8 cellular contexts compared by ENCODE assay signal in the genomic region with DNA sequence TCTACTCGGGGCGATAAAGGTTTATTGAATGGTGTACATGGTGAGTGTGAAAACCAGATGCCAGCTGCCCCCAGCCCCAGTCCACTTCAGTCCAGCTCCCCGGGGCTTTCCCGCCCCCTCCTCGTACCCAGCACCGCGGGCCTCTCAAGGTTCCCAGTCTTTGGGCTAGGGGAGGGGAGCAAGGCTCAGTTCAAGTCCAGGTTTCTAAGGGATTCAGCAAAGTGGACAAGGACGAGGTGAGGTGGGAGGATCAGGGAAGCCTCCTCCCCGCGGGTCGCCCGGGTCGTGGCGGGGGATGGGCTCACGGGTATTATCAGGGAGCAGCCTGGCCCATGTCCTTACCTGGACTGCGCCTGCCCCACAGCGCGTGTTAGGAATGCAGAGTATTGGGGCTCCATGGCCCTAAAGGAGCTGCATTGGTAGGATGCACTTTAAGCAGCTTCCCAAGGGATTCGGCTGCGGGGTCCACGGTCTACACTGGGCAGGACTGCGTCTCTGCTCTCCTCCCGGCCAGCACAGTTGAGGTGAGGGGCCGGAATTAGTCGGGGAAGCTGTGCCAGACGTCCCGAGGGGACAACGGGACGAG. TPM values are rescaled to one million over a fixed set of nuclear protein-coding genes. Genes with fewer than 3 reads are reported as not detected.
DNase-seq lines count a peak whose midpoint lies in the region; ATAC-seq and TF ChIP-seq lines count a peak whose summit lies in the region.

No MANE protein-coding gene starts in this region.

- H3K9ac ChIP-seq in IMR-90 (ENCODE audit: low read depth, low read length) (peak overlapping the region; percentile 89), muscle layer of colon (ENCODE audit: low read length) (no peak overlapping the region)

- H3K4me1 ChIP-seq in IMR-90 (ENCODE audit: control insufficient read depth, insufficient read depth, low read length) (peaks cover 17% of the 10 kb centered on the region), muscle layer of colon (ENCODE audit: insufficient read depth, low read length) (peaks cover 12% of the 10 kb centered on the region)

- H4K91ac ChIP-seq in IMR-90 (ENCODE audit: insufficient read depth, low read depth, low read length), result peak overlapping the region; percentile 85; the same call in 1 of the 2 replicates

- no peak overlapping the region; the same call in 1 of the 2 replicates for H3K56ac ChIP-seq in IMR-90 (ENCODE audit: extremely low read depth, insufficient read depth, low read length)

- dilution Hi-C loops in IMR-90 (cut with HindIII; ENCODE audit: low sequenced_read_pairs, unreplicated experiment), result no loop called here

- H3K79me1 ChIP-seq in IMR-90 (ENCODE audit: low read depth in 1 of 2, low read length in 2 of 2), result peaks cover 6 to 61% of the 10 kb centered on the region in 2 experiments

- in situ Hi-C loops in IMR-90 (cut with MboI; ENCODE audit: low sequenced_read_pairs) (no loop called here), ACHN (cut with HindIII; ENCODE audit: low pct_ligation_motif_present, low pct_unique_long_range_greater_than_20kb, low sequenced_read_pairs) (no loop called here)

- TF ChIP-seq CTCF in IMR-90 (conservative IDR thresholded peaks at IDR 0.05; ENCODE audit: low read depth, low read length), result no peak

- H4K5ac ChIP-seq in IMR-90 (ENCODE audit: low read depth, low read length), result peak overlapping the region; percentile 91

- H2AK5ac ChIP-seq in IMR-90 (ENCODE audit: low read depth, low read length), result peak overlapping the region; percentile 99

- H3K18ac ChIP-seq in IMR-90 (ENCODE audit: low read depth, low read length), result peak overlapping the region; percentile 80

- peak overlapping the region; percentile 33; the same call in 1 of the 2 replicates for H3K4me3 ChIP-seq in GM08714 (ENCODE audit: low read length)
- peak overlapping the region; percentile 28 for H3K4me3 ChIP-seq in IMR-90 (ENCODE audit: insufficient read depth, low read depth, low read length)
- H3K4me3 ChIP-seq in muscle layer of colon (ENCODE audit: low read depth in 1 of 2, low read length in 2 of 2), result peak overlapping the region; percentile 34 to 72

- H2AK9ac ChIP-seq in IMR-90 (replicated peaks; ENCODE audit: low read depth, low read length, poor library complexity), result peak overlapping the region; percentile 98

- H2BK15ac ChIP-seq in IMR-90 (ENCODE audit: low read depth, low read length), result peak overlapping the region; percentile 51; the same call in 2 of the 3 replicates

- no peaks in the 10 kb centered on the region for H3K9me3 ChIP-seq in IMR-90 (ENCODE audit: control insufficient read depth, insufficient read depth, low read length)
- no peaks in the 10 kb centered on the region for H3K9me3 ChIP-seq in muscle layer of colon (ENCODE audit: low read length)

- peak overlapping the region; percentile 90 for H3K14ac ChIP-seq in IMR-90 (replicated peaks; ENCODE audit: low read depth, low read length)

- H2AFZ ChIP-seq in IMR-90 (replicated peaks; ENCODE audit: low read length, poor library complexity), result peak overlapping the region; percentile 95

- H2BK20ac ChIP-seq in IMR-90 (ENCODE audit: low read depth, low read length), result peak overlapping the region; percentile 75; the same call in 1 of the 2 replicates

- intact Hi-C loops in IMR-90 (cut with micrococcal nuclease), result loop anchor here (1.0 to 5.0 kb wide), 3 partner anchors 40 to 199 kb away; no protein-coding TSS in a partner anchor

- peaks cover 9% of the 10 kb centered on the region; the same call in 1 of the 2 replicates for H3K9me1 ChIP-seq in IMR-90 (ENCODE audit: insufficient read depth, low read length)

- H3K27ac ChIP-seq in IMR-90 (ENCODE audit: insufficient read depth, low read length) (peak overlapping the region; percentile 86), caudate nucleus (ENCODE audit: low read depth, low read length) (peak overlapping the region; percentile 44), muscle layer of colon (ENCODE audit: low read depth, low read length) (no peak overlapping the region)

- H4K8ac ChIP-seq in IMR-90 (ENCODE audit: low read depth in 2 of 2, low read length in 2 of 2), result peak overlapping the region; percentile 88 to 89

- no TSS peak for BruUV-seq in IMR-90 (replicated peaks; lab: Mats Ljungman, UMichigan)

- 16% methylated on average over 5 of the region's 29 CpGs; no CpG with 5 or more reads in 1 of the 2 experiments for WGBS in IMR-90 (ENCODE audit: extremely low coverage in 2 of 2, insufficient read length in 1 of 2), 2 experiments

- H3K27me3 ChIP-seq in IMR-90 (ENCODE audit: control insufficient read depth, insufficient read depth, low read length), result no peaks in the 10 kb centered on the region
- no peaks in the 10 kb centered on the region for H3K27me3 ChIP-seq in muscle layer of colon (ENCODE audit: control insufficient read depth in 1 of 2, insufficient read depth in 2 of 2, low read length in 2 of 2)

- peak overlapping the region; percentile 81 for H2BK5ac ChIP-seq in IMR-90 (ENCODE audit: low read depth, low read length, poor library complexity, severe bottlenecking)

- POLR2A ChIA-PET in IMR-90 (lab: Charles Lee; ENCODE audit: unreplicated experiment), result interaction anchor here (0.6 to 2.0 kb wide), 5 partner anchors 73 to 204 kb away, joined by 3 to 19 read pairs (median 6); no protein-coding TSS in a partner anchor

- H3K23ac ChIP-seq in IMR-90 (ENCODE audit: low read depth, low read length), result peak overlapping the region; percentile 81; the same call in 1 of the 2 replicates

- peak overlapping the region; percentile 96 for H2BK120ac ChIP-seq in IMR-90 (ENCODE audit: low read depth, low read length)

- TF ChIP-seq RAD21 in IMR-90 (IDR thresholded peaks at IDR 0.05; ENCODE audit: low read length), result no peak

- CTCF ChIA-PET in IMR-90 (lab: Yijun Ruan, JAX), result interaction anchor here (0.5 to 3.0 kb wide), 13 partner anchors 8 to 271 kb away, joined by 3 to 42 read pairs (median 3); no protein-coding TSS in a partner anchor

- no peak for TF ChIP-seq POLR2A in IMR-90 (IDR thresholded peaks at IDR 0.05; ENCODE audit: low read depth, low read length)

- H3K4me2 ChIP-seq in IMR-90 (ENCODE audit: low read depth, low read length), result peak overlapping the region; percentile 91

- no peak for DNase-seq in IMR-90
- DNase-seq in caudate nucleus (lab: John Stamatoyannopoulos, UW), result peak in 4 of 61 donors; percentile 51 to 75 (median 58)
- no peak for DNase-seq in T-helper 9 cell
- DNase-seq in ACHN, result no peak
- DNase-seq in SHP77 (lab: John Stamatoyannopoulos, UW), result no peak

- H3K36me3 ChIP-seq in IMR-90 (ENCODE audit: control insufficient read depth, insufficient read depth, low read length) (no peaks in the 10 kb centered on the region), muscle layer of colon (ENCODE audit: insufficient read depth, low read length) (no peaks in the 10 kb centered on the region)

- H3K4ac ChIP-seq in IMR-90 (ENCODE audit: low read depth, low read length), result peak overlapping the region; percentile 97

- ATAC-seq in IMR-90 (ENCODE audit: low read depth), result peak; percentile 1
- no peak for ATAC-seq in GM19351 (IDR thresholded peaks at IDR 0.05; ENCODE audit: unreplicated experiment)

- peaks cover 60% of the 10 kb centered on the region for H4K20me1 ChIP-seq in IMR-90 (ENCODE audit: insufficient read depth, low read length)

TF ChIP-seq in IMR-90, 13 proteins besides CTCF, POLR2A, EP300 and RAD21:
- no peak for TF ChIP-seq NFE2L2 (IDR thresholded peaks at IDR 0.05; ENCODE audit: low read depth, low read length)
- TF ChIP-seq ELK1 (IDR thresholded peaks at IDR 0.05; ENCODE audit: borderline replicate concordance, low read depth, low read length), result no peak
- no peak for TF ChIP-seq SMC3 (IDR thresholded peaks at IDR 0.05; ENCODE audit: low read depth, low read length)
- no peak for TF ChIP-seq CHD1 (IDR thresholded peaks at IDR 0.05; ENCODE audit: low read depth, low read length)
- TF ChIP-seq CEBPB (IDR thresholded peaks at IDR 0.05; ENCODE audit: low read depth, low read length), result no peak
- TF ChIP-seq RFX5 (IDR thresholded peaks at IDR 0.05; ENCODE audit: low read depth, low read length), result no peak
- no peak for TF ChIP-seq BHLHE40 (IDR thresholded peaks at IDR 0.05; ENCODE audit: low read depth, low read length)
- TF ChIP-seq MAFK (IDR thresholded peaks at IDR 0.05; ENCODE audit: low read depth, low read length), result no peak
- no peak for TF ChIP-seq MXI1 (IDR thresholded peaks at IDR 0.05; ENCODE audit: borderline replicate concordance, low read depth, low read length)
- TF ChIP-seq USF2 (IDR thresholded peaks at IDR 0.05; ENCODE audit: low read depth, low read length), result no peak
- TF ChIP-seq MAZ (IDR thresholded peaks at IDR 0.05; ENCODE audit: borderline replicate concordance, low read depth, low read length), result no peak
- no peak for TF ChIP-seq RCOR1 (IDR thresholded peaks at IDR 0.05; ENCODE audit: insufficient replicate concordance, low read length)
- no peak for TF ChIP-seq FOS (IDR thresholded peaks at IDR 0.05; ENCODE audit: low read depth, low read length)

RNA-seq across cellular contexts. Expression of gene PFKFB3, which starts 0.5 kb away (rescaled TPM):
- 26.9 and 34.1 TPM in 2 replicates for total RNA-seq in IMR-90 (2012; rRNA removed)
- 45.5 and 51.3 TPM in 2 replicates for polyA plus RNA-seq in IMR-90 (2012; rRNA removed)
- 35.6 and 39.8 TPM in 2 replicates for polyA plus RNA-seq in IMR-90 (2012; cell fraction: cytosol; rRNA removed)
- 86.2 and 130 TPM in 2 replicates for polyA plus RNA-seq in IMR-90 (2012; cell fraction: nucleus; rRNA removed; ENCODE audit: low replicate concordance)
